ENCODE assay signal across 15 cellular contexts in genomic region chr2:78817430-78817829, GRCh38.
DNase-seq lines count a peak whose midpoint lies in the region; ATAC-seq and TF ChIP-seq lines count a peak whose summit lies in the region.
"Had no signal": no experiment of that assay in that cellular context is flagged by ENCODE, and none has a peak within 500 bp of the region (broad histone marks: within the 10 kb centered on the region; RNA-seq: fewer than 3 reads in every experiment).

No MANE protein-coding gene starts in this region.

- no peak overlapping the region for H3K4me3 ChIP-seq in GM23338
- H3K4me3 ChIP-seq in neural cell (ENCODE audit: low read length): no peak overlapping the region
- H3K4me3 ChIP-seq: A549, GM23248 had no signal

- no peak overlapping the region for H3K4me3 Mint-ChIP-seq in GM23338
- H3K4me3 Mint-ChIP-seq: CD8-positive, alpha-beta memory T cell; H9; IgD-negative memory B cell had no signal

- H3K27me3 ChIP-seq in GM23338 (ENCODE audit: insufficient read depth) (no peaks in the 10 kb centered on the region), neural cell (ENCODE audit: insufficient read depth, low read depth, low read length) (no peaks in the 10 kb centered on the region)
- H3K27me3 ChIP-seq: BE2C had no signal

- peak; percentile 70 for TF ChIP-seq EP300 in neural cell (conservative IDR thresholded peaks at IDR 0.05; ENCODE audit: poor library complexity, severe bottlenecking)

- no peak for DNase-seq in GM23338 (ENCODE audit: low spot score)
- peak; percentile 74 for DNase-seq in NCI-H146 (lab: John Stamatoyannopoulos, UW)
- DNase-seq in NCI-H774 (lab: John Stamatoyannopoulos, UW): peak; percentile 0
- no peak for DNase-seq in D341Med (ENCODE audit: low spot score)
- DNase-seq in COLO668 (lab: John Stamatoyannopoulos, UW; ENCODE audit: unreplicated experiment): no peak
- DNase-seq in HCEC 1CT: no peak
- DNase-seq: BE2C; CD8-positive, alpha-beta memory T cell; DMS 273 treated with DMSO at 0.1 percent for 48 hours; GM23248; H9 had no signal

- H4K20me1 ChIP-seq in GM23338 (replicated peaks; ENCODE audit: insufficient read depth) (no peaks in the 10 kb centered on the region), neural cell (ENCODE audit: insufficient read depth) (no peaks in the 10 kb centered on the region)

- H3K4me2 ChIP-seq in GM23338 (no peak overlapping the region), neural cell (ENCODE audit: low read length) (no peak overlapping the region)
- H3K4me2 ChIP-seq: A549 had no signal

- no peaks in the 10 kb centered on the region for H3K9me2 ChIP-seq in GM23338 (ENCODE audit: insufficient read depth)
- H3K9me2 ChIP-seq in neural cell (ENCODE audit: insufficient read depth, low read length): no peaks in the 10 kb centered on the region

- H3F3A ChIP-seq in GM23338 (replicated peaks; ENCODE audit: low read depth) (no peaks in the 10 kb centered on the region), neural cell (ENCODE audit: insufficient read depth, low read length, poor library complexity, severe bottlenecking) (no peaks in the 10 kb centered on the region)

- no peaks in the 10 kb centered on the region for H3K36me3 Mint-ChIP-seq in GM23338 (ENCODE audit: low read depth)
- H3K36me3 Mint-ChIP-seq: CD8-positive, alpha-beta memory T cell; IgD-negative memory B cell had no signal

- TF ChIP-seq RAD21 in neural cell (conservative IDR thresholded peaks at IDR 0.05): no peak

- no peaks in the 10 kb centered on the region for H3K4me1 Mint-ChIP-seq in GM23338
- H3K4me1 Mint-ChIP-seq: CD8-positive, alpha-beta memory T cell; IgD-negative memory B cell had no signal

- H3K27ac ChIP-seq in GM23338 (ENCODE audit: low read depth) (no peak overlapping the region), neural cell (ENCODE audit: low read length) (no peak overlapping the region)
- H3K27ac ChIP-seq: A549, C4-2B, GM23248 had no signal

- no peak for ATAC-seq in GM23338
- ATAC-seq: A549 had no signal

- no peak for TF ChIP-seq CTCF in GM23338 (conservative IDR thresholded peaks at IDR 0.05; ENCODE audit: low read depth in 2 of 2)
- no peak for TF ChIP-seq CTCF in neural cell (IDR thresholded peaks at IDR 0.05; ENCODE audit: poor library complexity, severe bottlenecking)

- no peaks in the 10 kb centered on the region for H3K36me3 ChIP-seq in GM23338 (ENCODE audit: insufficient read depth)
- no peaks in the 10 kb centered on the region for H3K36me3 ChIP-seq in neural cell (ENCODE audit: insufficient read depth, low read length)
- H3K36me3 ChIP-seq: BE2C had no signal

- H3K27ac Mint-ChIP-seq in GM23338: no peak overlapping the region
- H3K27ac Mint-ChIP-seq: CD8-positive, alpha-beta memory T cell had no signal

- H3K4me1 ChIP-seq in GM23338 (ENCODE audit: insufficient read depth): no peaks in the 10 kb centered on the region
- H3K4me1 ChIP-seq: A549, BE2C had no signal

- H3K27me3 Mint-ChIP-seq in GM23338 (ENCODE audit: insufficient read depth, low read depth, poor library complexity): peaks cover 2% of the 10 kb centered on the region
- H3K27me3 Mint-ChIP-seq: CD8-positive, alpha-beta memory T cell; IgD-negative memory B cell had no signal

- H3K9ac ChIP-seq in neural cell (ENCODE audit: low read length): peak overlapping the region; percentile 6
- H3K9ac ChIP-seq: GM23248 had no signal

- H3K79me2 ChIP-seq in GM23338 (replicated peaks; ENCODE audit: insufficient read depth): no peaks in the 10 kb centered on the region
- H3K79me2 ChIP-seq in neural cell (replicated peaks; ENCODE audit: insufficient read depth, low read length): no peaks in the 10 kb centered on the region

- H3K9me3 Mint-ChIP-seq in GM23338: no peaks in the 10 kb centered on the region
- H3K9me3 Mint-ChIP-seq: H9 had no signal

- no peaks in the 10 kb centered on the region for H3K9me3 ChIP-seq in neural cell (ENCODE audit: low read length)
- H3K9me3 ChIP-seq: A549, BE2C had no signal

- H2AFZ ChIP-seq in GM23338: 0 out of 2 replicates have a peak overlapping the region, but pooled peaks have one; percentile 69
- H2AFZ ChIP-seq in neural cell (ENCODE audit: low read depth, low read length): peak overlapping the region; percentile 10
- H2AFZ ChIP-seq: GM23248 had no signal

TF ChIP-seq in GM23338, 12 proteins besides CTCF, POLR2A, EP300 and RAD21 (continues in another document):
- no peak for TF ChIP-seq JUNB (IDR thresholded peaks at IDR 0.05; ENCODE audit: unreplicated experiment)
- no peak for TF ChIP-seq EZH2 (IDR thresholded peaks at IDR 0.05; ENCODE audit: low read depth, unreplicated experiment)
- no peak for TF ChIP-seq ETS1 (IDR thresholded peaks at IDR 0.05)
- no peak for TF ChIP-seq POLR2AphosphoS5 (IDR thresholded peaks at IDR 0.05; ENCODE audit: low read depth)

TF ChIP-seq in neural cell, 6 proteins besides CTCF, POLR2A, EP300 and RAD21:
- TF ChIP-seq SMC3 (conservative IDR thresholded peaks at IDR 0.05; ENCODE audit: poor library complexity) (no peak), POLR2AphosphoS5 (IDR thresholded peaks at IDR 0.05) (peak; percentile 36)

Comparison
In these comparisons a context has a peak if more than half of its experiments do, and no peak if none do; other contexts are left out.
1. DNase-seq: peak in NCI-H146 (single experiment) and NCI-H774 (single experiment); none in GM23338 (single experiment), D341Med (single experiment), COLO668 (single experiment) and HCEC 1CT (single experiment).